In genomic region chr21:28337319-28337718, GRCh38 we compare ENCODE assay signal across 8 cellular contexts.
A peak's percentile ranks its signal among the peaks of the same experiment; 100 is the strongest.
DNase-seq lines count a peak whose midpoint lies in the region; ATAC-seq and TF ChIP-seq lines count a peak whose summit lies in the region.

No MANE protein-coding gene starts in this region.

- DNase-seq in LoVo (ENCODE audit: low spot score), result peak; percentile 5
- peak; percentile 58 for DNase-seq in amniotic stem cell (lab: John Stamatoyannopoulos, UW)
- peak; percentile 69 for DNase-seq in left kidney (ENCODE audit: low read depth, low spot score)

- no peak overlapping the region for H3K27ac ChIP-seq in C4-2B

- peak; percentile 53 for TF ChIP-seq CTCF in C4-2B (conservative IDR thresholded peaks at IDR 0.05)

- ATAC-seq in HG02938 (IDR thresholded peaks at IDR 0.05; ENCODE audit: unreplicated experiment), result no peak
- no peak for ATAC-seq in HG03521 (IDR thresholded peaks at IDR 0.05; ENCODE audit: unreplicated experiment)
- ATAC-seq in HG02571 (IDR thresholded peaks at IDR 0.05; ENCODE audit: unreplicated experiment), result no peak
- ATAC-seq in GM21526 (IDR thresholded peaks at IDR 0.05; ENCODE audit: low FRiP score, unreplicated experiment), result no peak

Comparison
In these comparisons a context has a peak if more than half of its experiments do, and no peak if none do; other contexts are left out.
1. DNase-seq: peak in every context shown above with its lines; median percentile 69 in left kidney; 58 in amniotic stem cell; 5 in LoVo.